ENCODE assay signal across 12 cellular contexts in genomic region chr18:12374398-12374797, GRCh38. TPM values are rescaled to one million over a fixed set of nuclear protein-coding genes. Genes with fewer than 3 reads are reported as not detected.
DNase-seq lines count a peak whose midpoint lies in the region; ATAC-seq, FAIRE-seq and TF ChIP-seq lines count a peak whose summit lies in the region.
"Had no signal": no experiment of that assay in that cellular context is flagged by ENCODE, and none has a peak within 500 bp of the region (broad histone marks: within the 10 kb centered on the region; RNA-seq: fewer than 3 reads in every experiment).

No MANE protein-coding gene starts in this region.

- H3K27ac ChIP-seq in HepG2 (ENCODE audit: extremely low read length, insufficient read depth, low read length) (no peak overlapping the region), right lobe of liver (no peak overlapping the region), keratinocyte (ENCODE audit: control insufficient read depth, insufficient read depth, low read length) (no peak overlapping the region), spleen (no peak overlapping the region)
- H3K27ac ChIP-seq: prostate gland had no signal

- peaks cover 5% of the 10 kb centered on the region for H3K9me1 ChIP-seq in keratinocyte (ENCODE audit: control insufficient read depth, extremely low read depth, insufficient read depth, low read length)

- H3K4me1 Mint-ChIP-seq in T-helper 2 cell treated with Interferon-gamma antibody and Interleukin-4, amounts not matched to agents 5 μg/mL and 100 μg/mL, for 36 hours (ENCODE audit: low read depth) = peaks cover 47% of the 10 kb centered on the region
- H3K4me1 Mint-ChIP-seq in type B pancreatic cell (ENCODE audit: unreplicated experiment) = peaks cover 41% of the 10 kb centered on the region

- FAIRE-seq in HepG2 (lab: Jason Lieb, UNC) (no peak), keratinocyte (lab: Jason Lieb, UNC) (no peak)
- FAIRE-seq: endometrium had no signal

- no peak for ATAC-seq in HepG2
- no peak for ATAC-seq in right lobe of liver
- ATAC-seq in GM21381 (IDR thresholded peaks at IDR 0.05; ENCODE audit: unreplicated experiment) = no peak
- ATAC-seq: body of pancreas had no signal

- TSS peak; percentile 32 for BruUV-seq in HepG2 (replicated peaks; lab: Mats Ljungman, UMichigan)

- H4K20me1 ChIP-seq in HepG2 (ENCODE audit: insufficient read depth, low read length) (peaks cover 39% of the 10 kb centered on the region), keratinocyte (ENCODE audit: control insufficient read depth, extremely low read depth, insufficient read depth, low read length) (peaks cover 11% of the 10 kb centered on the region)

- DNase-seq in HepG2 (ENCODE audit: low spot score) (no peak), right lobe of liver (no peak), keratinocyte (ENCODE audit: low read depth, low spot score) (no peak), type B pancreatic cell (ENCODE audit: extremely low spot score, unreplicated experiment) (no peak), HCEC 1CT (no peak), spleen (no peak)
- no peak for DNase-seq in T-helper 2 cell treated with Interferon-gamma antibody and Interleukin-4, amounts not matched to agents 5 μg/mL and 100 μg/mL, for 36 hours (ENCODE audit: low spot score)
- DNase-seq: body of pancreas; stimulated activated CD4-positive, alpha-beta T cell treated with anti-CD3 and anti-CD28 coated beads, Interleukin-4, amount 100 ng/mL, for 24 hours had no signal

- dilution Hi-C loops in keratinocyte (cut with MboI; ENCODE audit: extremely low pct_ligation_motif_present, low sequenced_read_pairs) = no loop called here

- peak overlapping the region; percentile 73 for H3K4me3 Mint-ChIP-seq in T-helper 2 cell treated with Interferon-gamma antibody and Interleukin-4, amounts not matched to agents 5 μg/mL and 100 μg/mL, for 36 hours
- peak overlapping the region; percentile 73 for H3K4me3 Mint-ChIP-seq in type B pancreatic cell

- H2AFZ ChIP-seq in HepG2 (ENCODE audit: low read length) (no peak overlapping the region), keratinocyte (ENCODE audit: control insufficient read depth, low read length) (no peak overlapping the region)

- no peak for TF ChIP-seq CTCF in HepG2 (CRISPR knock-in tag; IDR thresholded peaks at IDR 0.05)
- no peak for TF ChIP-seq CTCF in right lobe of liver (IDR thresholded peaks at IDR 0.05)
- TF ChIP-seq CTCF in keratinocyte (optimal IDR thresholded peaks at IDR 0.05 in 1 of 3, IDR thresholded peaks at IDR 0.05 in 1 of 3, conservative IDR thresholded peaks at IDR 0.05 in 1 of 3; ENCODE audit: extremely low read depth in 1 of 3, insufficient read depth in 2 of 3, low read length in 3 of 3) = no peak
- no peak for TF ChIP-seq CTCF in type B pancreatic cell (conservative IDR thresholded peaks at IDR 0.05)
- no peak for TF ChIP-seq CTCF in spleen (IDR thresholded peaks at IDR 0.05 in 8 of 11, conservative IDR thresholded peaks at IDR 0.05 in 3 of 11)

- H3K36me3 ChIP-seq in HepG2 (replicated peaks in 1 of 2; ENCODE audit: control insufficient read depth in 1 of 2, insufficient read depth in 2 of 2, low read length in 2 of 2) (peaks cover 0 to 11% of the 10 kb centered on the region in 2 experiments; a peak in 3 of 5 replicates), right lobe of liver (peaks cover 0 to 7% (median 0%) of the 10 kb centered on the region in 4 donors), keratinocyte (ENCODE audit: control insufficient read depth in 2 of 2, extremely low read depth in 1 of 2, insufficient read depth in 2 of 2, low read length in 2 of 2) (peaks cover 0 to 18% of the 10 kb centered on the region in 2 experiments), spleen (peaks cover 0 to 17% (median 3%) of the 10 kb centered on the region in 6 donors)
- H3K36me3 ChIP-seq: prostate gland had no signal

- H3K79me2 ChIP-seq in HepG2 (ENCODE audit: insufficient read depth, low read length) (peaks cover 61% of the 10 kb centered on the region), keratinocyte (ENCODE audit: control insufficient read depth, insufficient read depth, low read length) (peaks cover 67% of the 10 kb centered on the region)

- intact Hi-C loops in HepG2 (cut with micrococcal nuclease; ENCODE audit: unreplicated experiment) = loop anchor here (10.0 kb wide), 1 partner anchor 570 kb away; the partner anchor contains the start of gene SEH1L
- intact Hi-C loops in right lobe of liver (cut with DNase I) = no loop called here
- intact Hi-C loops in spleen (cut with DNase I; ENCODE audit: low total_unique reads) = no loop called here

- WGBS in HepG2 (ENCODE audit: low lambda C conversion rate) = 96% methylated on average over 4 of the region's 5 CpGs
- 91% methylated on average over 4 of the region's 5 CpGs for WGBS in right lobe of liver (ENCODE audit: insufficient coverage, low coverage, low lambda C conversion rate, missing lambda C conversion rate)
- WGBS in spleen, 5 donors = 85 to 98% (median 93%) methylated on average over 5 of the region's 5 CpGs

- no peak overlapping the region for H3K4me3 ChIP-seq in HepG2 (replicated peaks in 1 of 3; ENCODE audit: insufficient read depth in 1 of 3, low read depth in 2 of 3, low read length in 3 of 3)
- H3K4me3 ChIP-seq in right lobe of liver = no peak overlapping the region
- no peak overlapping the region for H3K4me3 ChIP-seq in keratinocyte (ENCODE audit: control insufficient read depth in 2 of 3, extremely low read depth in 1 of 3, insufficient read depth in 2 of 3, low read depth in 1 of 3, low read length in 3 of 3)
- H3K4me3 ChIP-seq in spleen = no peak overlapping the region
- H3K4me3 ChIP-seq: body of pancreas, prostate gland had no signal

- no peak for TF ChIP-seq POLR2A in HepG2 (IDR thresholded peaks at IDR 0.05; ENCODE audit: insufficient read depth in 1 of 2, low read depth in 2 of 2, low read length in 2 of 2)
- TF ChIP-seq POLR2A in right lobe of liver (IDR thresholded peaks at IDR 0.05) = no peak
- no peak for TF ChIP-seq POLR2A in spleen (IDR thresholded peaks at IDR 0.05)

- in situ Hi-C loops in HepG2 (cut with HindIII; ENCODE audit: extremely low pct_ligation_motif_present, low pct_unique_long_range_greater_than_20kb) = no loop called here

- H3K9ac ChIP-seq in HepG2 (ENCODE audit: insufficient read depth, low read depth, low read length) (no peak overlapping the region), keratinocyte (ENCODE audit: control insufficient read depth, extremely low read depth, insufficient read depth, low read length) (no peak overlapping the region)

- peaks cover 2% of the 10 kb centered on the region for H3K27me3 Mint-ChIP-seq in T-helper 2 cell treated with Interferon-gamma antibody and Interleukin-4, amounts not matched to agents 5 μg/mL and 100 μg/mL, for 36 hours (ENCODE audit: low read depth)
- no peaks in the 10 kb centered on the region for H3K27me3 Mint-ChIP-seq in type B pancreatic cell

- H3K4me2 ChIP-seq in HepG2 (ENCODE audit: low read depth, low read length) (peak overlapping the region; percentile 99), keratinocyte (ENCODE audit: control insufficient read depth, extremely low read depth, insufficient read depth, low read depth, low read length) (peak overlapping the region; percentile 41)

- H3K9me3 ChIP-seq in HepG2 (ENCODE audit: low read length) (no peaks in the 10 kb centered on the region), right lobe of liver (no peaks in the 10 kb centered on the region), keratinocyte (ENCODE audit: control insufficient read depth, low read depth, low read length) (no peaks in the 10 kb centered on the region), spleen (no peaks in the 10 kb centered on the region)
- H3K9me3 ChIP-seq: body of pancreas, prostate gland had no signal

- peaks cover 38% of the 10 kb centered on the region for H3K4me1 ChIP-seq in HepG2 (ENCODE audit: insufficient read depth, low read length)
- H3K4me1 ChIP-seq in right lobe of liver = peaks cover 0 to 20% (median 4%) of the 10 kb centered on the region in 4 donors
- peaks cover 17% of the 10 kb centered on the region for H3K4me1 ChIP-seq in keratinocyte (ENCODE audit: control insufficient read depth, extremely low read depth, insufficient read depth, low read length)
- H3K4me1 ChIP-seq in spleen = peaks cover 9 to 63% (median 42%) of the 10 kb centered on the region in 6 donors

- TF ChIP-seq EP300 in HepG2 (IDR thresholded peaks at IDR 0.05; ENCODE audit: low read depth in 2 of 2, low read length in 2 of 2) = no peak
- TF ChIP-seq EP300 in HepG2 (CRISPR knock-in tag; IDR thresholded peaks at IDR 0.05; ENCODE audit: borderline replicate concordance) = no peak

- peak overlapping the region; percentile 56 for H3K27ac Mint-ChIP-seq in T-helper 2 cell treated with Interferon-gamma antibody and Interleukin-4, amounts not matched to agents 5 μg/mL and 100 μg/mL, for 36 hours
- H3K27ac Mint-ChIP-seq in type B pancreatic cell = peak overlapping the region; percentile 10

- peaks cover 21% of the 10 kb centered on the region for H3K36me3 Mint-ChIP-seq in T-helper 2 cell treated with Interferon-gamma antibody and Interleukin-4, amounts not matched to agents 5 μg/mL and 100 μg/mL, for 36 hours (ENCODE audit: low read depth)
- H3K36me3 Mint-ChIP-seq in type B pancreatic cell = peaks cover 8% of the 10 kb centered on the region

- H3K27me3 ChIP-seq in HepG2 (ENCODE audit: control insufficient read depth in 1 of 2, insufficient read depth in 2 of 2, low read length in 2 of 2) (no peaks in the 10 kb centered on the region; a peak in 1 of 5 replicates), right lobe of liver (no peaks in the 10 kb centered on the region), keratinocyte (ENCODE audit: control insufficient read depth, extremely low read depth, insufficient read depth, low read length) (no peaks in the 10 kb centered on the region), spleen (replicated peaks in 1 of 7) (no peaks in the 10 kb centered on the region)
- H3K27me3 ChIP-seq: body of pancreas had no signal

- CTCF ChIA-PET in HepG2 (lab: Yijun Ruan, JAX; ENCODE audit: low intra/inter-chr PET ratio, low total read pairs) = no interaction called here

- H3K9me3 Mint-ChIP-seq in T-helper 2 cell treated with Interferon-gamma antibody and Interleukin-4, amounts not matched to agents 5 μg/mL and 100 μg/mL, for 36 hours = no peaks in the 10 kb centered on the region
- no peaks in the 10 kb centered on the region for H3K9me3 Mint-ChIP-seq in type B pancreatic cell

- no peak for TF ChIP-seq RAD21 in HepG2 (CRISPR knock-in tag; IDR thresholded peaks at IDR 0.05)

- POLR2A ChIA-PET in HepG2 (lab: Yijun Ruan, JAX) = no interaction called here

RNA-seq across cellular contexts. Expression of gene AFG3L2, which starts 2.6 kb away (rescaled TPM):
- total RNA-seq in HepG2 (2016; rRNA removed; fragmentation: Illumina TruSeq; extraction: Trizol) (86.3 and 86.9 TPM in 2 replicates), right lobe of liver (10 to 100 TPM; 30.2 to 47.7 (median 36.3) TPM), type B pancreatic cell (ENCODE audit: low replicate concordance) (56.0 and 62.6 TPM in 2 replicates), spleen (10 to 100 TPM; 28.5 to 42.4 (median 35.8) TPM)
- total RNA-seq in HepG2 (2016; cell fraction: cytosol; rRNA removed; fragmentation: Illumina TruSeq; extraction: Trizol; ENCODE audit: low read depth) = 29.3 and 39.0 TPM in 2 replicates
- total RNA-seq in HepG2 (2016; cell fraction: insoluble cytoplasmic fraction; rRNA removed; fragmentation: Illumina TruSeq; extraction: Trizol) = 85.3 and 86.3 TPM in 2 replicates
- 30.7 and 35.0 TPM in 2 replicates for total RNA-seq in HepG2 (2016; cell fraction: membrane; rRNA removed; fragmentation: Illumina TruSeq; extraction: Trizol)
- total RNA-seq in HepG2 (2016; cell fraction: nucleus; rRNA removed; fragmentation: Illumina TruSeq; extraction: Trizol) = 64.9 and 72.6 TPM in 2 replicates
- polyA plus RNA-seq in HepG2 (2011; rRNA removed) (26.2 and 28.6 TPM in 2 replicates), keratinocyte (31.0 to 47.5 TPM (median 42.2 TPM) in 3 replicates), spleen (10 to 100 TPM; 16.0 to 22.2 (median 17.3) TPM)
- polyA plus RNA-seq in HepG2 (2011; cell fraction: cytosol; rRNA removed) = 22.4 and 28.3 TPM in 2 replicates
- polyA plus RNA-seq in HepG2 (2011; cell fraction: nucleus; rRNA removed) = 14.9 and 16.4 TPM in 2 replicates
- 42.2 and 47.5 TPM in 2 replicates for polyA plus RNA-seq in HepG2 (2012)
- 5.9 and 6.1 TPM in 2 replicates for polyA plus RNA-seq in HepG2 (2016; cell fraction: cytosol; fragmentation: Illumina TruSeq; extraction: Trizol; ENCODE audit: low read depth)
- polyA plus RNA-seq in HepG2 (2016; cell fraction: insoluble cytoplasmic fraction; fragmentation: Illumina TruSeq; extraction: Trizol; ENCODE audit: low read depth) = 66.5 and 67.7 TPM in 2 replicates
- 12.3 and 14.9 TPM in 2 replicates for polyA plus RNA-seq in HepG2 (2016; cell fraction: membrane; fragmentation: Illumina TruSeq; extraction: Trizol; ENCODE audit: low read depth)
- polyA plus RNA-seq in HepG2 (2016; cell fraction: nucleus; fragmentation: Illumina TruSeq; extraction: Trizol; ENCODE audit: insufficient read depth, low read depth) = 57.2 and 57.6 TPM in 2 replicates
- polyA minus RNA-seq in HepG2 (2011; rRNA and poly(A)+ RNA removed; ENCODE audit: low replicate concordance) = 26.7 and 36.0 TPM in 2 replicates
- 28.5 and 36.9 TPM in 2 replicates for polyA minus RNA-seq in HepG2 (2011; cell fraction: cytosol; rRNA and poly(A)+ RNA removed)
- 48.8 and 49.7 TPM in 2 replicates for polyA minus RNA-seq in HepG2 (2011; cell fraction: nucleus; rRNA and poly(A)+ RNA removed)
- 57.6 TPM for polyA plus RNA-seq in keratinocyte (2011; ENCODE audit: low read depth)
- 31.3 and 36.9 TPM in 2 replicates for polyA plus RNA-seq in keratinocyte (2011; cell fraction: cytosol; rRNA removed)
- 55.3 and 62.9 TPM in 2 replicates for polyA plus RNA-seq in keratinocyte (2011; cell fraction: nucleus; rRNA removed)
- 37.8 and 39.1 TPM in 2 replicates for polyA plus RNA-seq in keratinocyte (2012; ENCODE audit: low replicate concordance)
- 15.5 to 37.2 TPM (median 30.0 TPM) in 3 replicates for polyA minus RNA-seq in keratinocyte
- 34.0 TPM for polyA minus RNA-seq in keratinocyte (2011; cell fraction: cytosol; rRNA and poly(A)+ RNA removed)
- polyA minus RNA-seq in keratinocyte (2011; cell fraction: nucleus; rRNA and poly(A)+ RNA removed) = 26.8 and 46.2 TPM in 2 replicates

RNA-seq across cellular contexts. Expression of gene PRELID3A, which starts 33.3 kb away (rescaled TPM):
- total RNA-seq in HepG2 (2016; rRNA removed; fragmentation: Illumina TruSeq; extraction: Trizol) (5.5 and 11.0 TPM in 2 replicates), right lobe of liver (under 1 TPM in 4 of 6 experiments, not detected in 2; 0.19 to 0.62 (median 0.32) TPM), type B pancreatic cell (ENCODE audit: low replicate concordance) (2.6 and 8.2 TPM in 2 replicates), spleen (1 to 10 TPM; 2.4 to 5.1 (median 3.5) TPM)
- total RNA-seq in HepG2 (2016; cell fraction: cytosol; rRNA removed; fragmentation: Illumina TruSeq; extraction: Trizol; ENCODE audit: low read depth) = 3.0 and 3.2 TPM in 2 replicates
- 4.3 and 10.9 TPM in 2 replicates for total RNA-seq in HepG2 (2016; cell fraction: insoluble cytoplasmic fraction; rRNA removed; fragmentation: Illumina TruSeq; extraction: Trizol)
- total RNA-seq in HepG2 (2016; cell fraction: membrane; rRNA removed; fragmentation: Illumina TruSeq; extraction: Trizol) = 3.0 and 4.4 TPM in 2 replicates
- total RNA-seq in HepG2 (2016; cell fraction: nucleus; rRNA removed; fragmentation: Illumina TruSeq; extraction: Trizol) = 12.6 and 13.7 TPM in 2 replicates
- polyA plus RNA-seq in HepG2 (2011; rRNA removed) (7.2 and 10.3 TPM in 2 replicates), keratinocyte (5.4 to 7.6 TPM (median 6.8 TPM) in 3 replicates), spleen (1 to 10 TPM in 2 of 3 donors, under 1 TPM in 1; 0.93 to 2.0 (median 1.1) TPM)
- 4.0 and 6.0 TPM in 2 replicates for polyA plus RNA-seq in HepG2 (2011; cell fraction: cytosol; rRNA removed)
- 61.8 and 73.7 TPM in 2 replicates for polyA plus RNA-seq in HepG2 (2011; cell fraction: nucleus; rRNA removed)
- polyA plus RNA-seq in HepG2 (2012) = 6.1 and 8.3 TPM in 2 replicates
- 1.6 and 1.7 TPM in 2 replicates for polyA plus RNA-seq in HepG2 (2016; cell fraction: cytosol; fragmentation: Illumina TruSeq; extraction: Trizol; ENCODE audit: low read depth)
- polyA plus RNA-seq in HepG2 (2016; cell fraction: insoluble cytoplasmic fraction; fragmentation: Illumina TruSeq; extraction: Trizol; ENCODE audit: low read depth) = 5.9 and 7.6 TPM in 2 replicates
- polyA plus RNA-seq in HepG2 (2016; cell fraction: membrane; fragmentation: Illumina TruSeq; extraction: Trizol; ENCODE audit: low read depth) = 2.1 and 2.3 TPM in 2 replicates
- polyA plus RNA-seq in HepG2 (2016; cell fraction: nucleus; fragmentation: Illumina TruSeq; extraction: Trizol; ENCODE audit: insufficient read depth, low read depth) = 42.6 and 45.2 TPM in 2 replicates
- 1.4 and 2.5 TPM in 2 replicates for polyA minus RNA-seq in HepG2 (2011; rRNA and poly(A)+ RNA removed; ENCODE audit: low replicate concordance)
- 0.99 and 2.6 TPM in 2 replicates for polyA minus RNA-seq in HepG2 (2011; cell fraction: cytosol; rRNA and poly(A)+ RNA removed)
- 10.0 and 13.9 TPM in 2 replicates for polyA minus RNA-seq in HepG2 (2011; cell fraction: nucleus; rRNA and poly(A)+ RNA removed)
- polyA plus RNA-seq in keratinocyte (2011; ENCODE audit: low read depth) = 1.9 TPM
- 4.9 and 7.4 TPM in 2 replicates for polyA plus RNA-seq in keratinocyte (2011; cell fraction: cytosol; rRNA removed)
- polyA plus RNA-seq in keratinocyte (2011; cell fraction: nucleus; rRNA removed) = 20.2 and 22.0 TPM in 2 replicates
- polyA plus RNA-seq in keratinocyte (2012; ENCODE audit: low replicate concordance) = 2.1 and 5.4 TPM in 2 replicates
- 0.30 to 3.1 TPM (median 2.0 TPM) in 3 replicates for polyA minus RNA-seq in keratinocyte
- polyA minus RNA-seq in keratinocyte (2011; cell fraction: cytosol; rRNA and poly(A)+ RNA removed) = 5.6 TPM
- 2.4 and 5.5 TPM in 2 replicates for polyA minus RNA-seq in keratinocyte (2011; cell fraction: nucleus; rRNA and poly(A)+ RNA removed)
- total RNA-seq: body of pancreas had no signal
